ENCODE assay signal across 8 cellular contexts in the genomic region with DNA sequence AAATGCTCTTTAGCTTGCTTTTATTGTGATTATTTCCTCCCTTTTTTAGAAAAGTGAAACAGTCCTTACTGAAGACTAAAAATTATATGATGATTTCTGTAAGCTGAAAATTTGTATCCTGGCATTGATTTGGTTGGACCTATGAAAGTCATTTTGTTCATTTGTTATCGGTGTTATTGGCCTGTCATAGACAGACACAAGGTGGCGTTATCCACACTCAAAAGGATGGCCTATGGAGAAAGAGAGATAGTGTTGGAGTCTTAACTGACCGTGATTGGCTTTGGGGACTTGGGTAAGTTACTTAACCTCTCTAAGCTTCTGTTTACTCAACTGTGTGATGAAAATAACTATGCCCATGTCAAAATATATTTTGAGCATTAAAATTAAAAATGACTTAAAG.
DNase-seq lines count a peak whose midpoint lies in the region; TF ChIP-seq lines count a peak whose summit lies in the region.

No MANE protein-coding gene starts in this region.

- WGBS in mammary epithelial cell (ENCODE audit: low coverage, missing lambda C conversion rate), result 21% methylated on average over 3 of the region's 3 CpGs

- dilution Hi-C loops in mammary epithelial cell (cut with HindIII; ENCODE audit: low sequenced_read_pairs), result no loop called here

- peaks cover 13% of the 10 kb centered on the region for H3K9me3 ChIP-seq in mammary epithelial cell (replicated peaks; ENCODE audit: insufficient read depth, low read length)

- H3K36me3 ChIP-seq in mammary epithelial cell (ENCODE audit: insufficient read depth, low read length), result no peaks in the 10 kb centered on the region

- no peak overlapping the region for H2AFZ ChIP-seq in mammary epithelial cell (ENCODE audit: low read depth, low read length)

- H3K4me2 ChIP-seq in mammary epithelial cell (ENCODE audit: insufficient read depth, low read depth, low read length), result no peak overlapping the region

- TF ChIP-seq CTCF in MCF 10A (IDR thresholded peaks at IDR 0.05; ENCODE audit: unreplicated experiment) (peak; percentile 53), mammary epithelial cell (conservative IDR thresholded peaks at IDR 0.05 in 1 of 2, IDR thresholded peaks at IDR 0.05 in 1 of 2; ENCODE audit: extremely low read depth in 1 of 2, insufficient read depth in 1 of 2, low read depth in 1 of 2, low read length in 2 of 2) (no peak), astrocyte of the cerebellum (IDR thresholded peaks at IDR 0.05; ENCODE audit: low read depth, low read length, missing control alignments) (peak; percentile 67), nephron (IDR thresholded peaks at IDR 0.05; ENCODE audit: unreplicated experiment in 3 of 3) (peak in 2 of 3 experiments; percentile 38 to 44)

- in situ Hi-C loops in mammary epithelial cell (cut with MboI; ENCODE audit: low sequenced_read_pairs in 2 of 2), result no loop called here
- in situ Hi-C loops in astrocyte of the cerebellum (cut with HindIII; ENCODE audit: low sequenced_read_pairs), result no loop called here

- no peaks in the 10 kb centered on the region for H4K20me1 ChIP-seq in mammary epithelial cell (ENCODE audit: insufficient read depth, low read length)

- CTCF ChIA-PET in MCF 10A (lab: Yijun Ruan, JAX) (interaction anchor here (0.6 to 3.8 kb wide), 58 partner anchors 10 to 1564 kb away, joined by 3 to 36 read pairs (median 4); no protein-coding TSS in a partner anchor), mammary epithelial cell (lab: Charles Lee; ENCODE audit: low non-redundant PET) (no interaction called here)

- DNase-seq in MCF 10A (ENCODE audit: unreplicated experiment) (peak; percentile 73), mammary epithelial cell (no peak), NCI-H1694 treated with DMSO at 0.1 percent for 48 hours (lab: John Stamatoyannopoulos, UW) (peak; percentile 76), astrocyte of the cerebellum (ENCODE audit: low read depth) (peak; percentile 15), EL (no peak), GOT3 (lab: John Stamatoyannopoulos, UW) (no peak), activated T-cell treated with anti-CD3 and anti-CD28 coated beads for 4 hours (no peak)

- no peaks in the 10 kb centered on the region for H3K79me2 ChIP-seq in mammary epithelial cell (ENCODE audit: insufficient read depth, low read length)

- H3K4me1 Mint-ChIP-seq in MCF 10A (ENCODE audit: insufficient read depth, unreplicated experiment), result no peaks in the 10 kb centered on the region
- H3K4me1 Mint-ChIP-seq in nephron, result peaks cover 11% of the 10 kb centered on the region

- no TSS peak for BruUV-seq in MCF 10A (replicated peaks; lab: Mats Ljungman, UMichigan)
- BruUV-seq in mammary epithelial cell (replicated peaks; lab: Mats Ljungman, UMichigan), result no TSS peak

- no peak overlapping the region for H3K27ac ChIP-seq in mammary epithelial cell (ENCODE audit: insufficient read depth, low read depth, low read length)

- H3K27me3 Mint-ChIP-seq in MCF 10A (ENCODE audit: insufficient read depth, unreplicated experiment) (no peaks in the 10 kb centered on the region), nephron (ENCODE audit: low read depth) (no peaks in the 10 kb centered on the region)

- H3K4me3 ChIP-seq in mammary epithelial cell (replicated peaks in 1 of 3; ENCODE audit: insufficient read depth in 1 of 3, low read depth in 2 of 3, low read length in 3 of 3) (no peak overlapping the region), astrocyte of the cerebellum (ENCODE audit: low read depth, low read length) (no peak overlapping the region)

- POLR2A ChIA-PET in MCF 10A (lab: Yijun Ruan, JAX), result interaction anchor here (0.6 to 0.7 kb wide), 2 partner anchors 329 to 451 kb away, joined by 3 read pairs; no protein-coding TSS in a partner anchor

- intact Hi-C loops in MCF 10A (cut with micrococcal nuclease) (loop anchor here (2.0 to 10.0 kb wide), 3 partner anchors 116 to 331 kb away; no protein-coding TSS in a partner anchor), mammary epithelial cell (cut with micrococcal nuclease) (no loop called here)

- H3K9ac ChIP-seq in mammary epithelial cell (ENCODE audit: insufficient read depth, low read length), result no peak overlapping the region

- no peaks in the 10 kb centered on the region for H3K27me3 ChIP-seq in mammary epithelial cell (ENCODE audit: insufficient read depth, low read length)

- no peaks in the 10 kb centered on the region for H3K4me1 ChIP-seq in mammary epithelial cell (ENCODE audit: insufficient read depth, low read length)

- H3K4me3 Mint-ChIP-seq in MCF 10A (ENCODE audit: unreplicated experiment) (no peak overlapping the region), nephron (no peak overlapping the region)

- H3K9me3 Mint-ChIP-seq in MCF 10A (ENCODE audit: unreplicated experiment) (no peaks in the 10 kb centered on the region), nephron (no peaks in the 10 kb centered on the region)

- no peak overlapping the region for H3K27ac Mint-ChIP-seq in MCF 10A (ENCODE audit: low read depth, unreplicated experiment)
- H3K27ac Mint-ChIP-seq in nephron, result peak overlapping the region in 2 of 3 experiments; percentile 3 to 43

- H3K36me3 Mint-ChIP-seq in MCF 10A (ENCODE audit: insufficient read depth, unreplicated experiment) (no peaks in the 10 kb centered on the region), nephron (ENCODE audit: low read depth) (no peaks in the 10 kb centered on the region)

Comparison
In these comparisons a context has a peak if more than half of its experiments do, and no peak if none do; other contexts are left out.
1. DNase-seq: peak in MCF 10A (single experiment), NCI-H1694 treated with DMSO at 0.1 percent for 48 hours (single experiment) and astrocyte of the cerebellum (single experiment); none in mammary epithelial cell (single experiment), EL (single experiment), GOT3 (single experiment) and activated T-cell treated with anti-CD3 and anti-CD28 coated beads for 4 hours (single experiment).
2. CTCF ChIP-seq: peak in MCF 10A (single experiment), astrocyte of the cerebellum (single experiment) and nephron (2 of 3); none in mammary epithelial cell (0 of 2).